Comparison of ENCODE assay signal across 1 cellular context in genomic region chr10:67603701-67604100, GRCh38.
TF ChIP-seq lines count a peak whose summit lies in the region.

No MANE protein-coding gene starts in this region.

TF ChIP-seq in H1, 55 proteins besides CTCF, POLR2A, EP300 and RAD21 (continued from another document):
- TF ChIP-seq JUN (IDR thresholded peaks at IDR 0.05; ENCODE audit: low read depth, low read length) (no peak), NANOG (IDR thresholded peaks at IDR 0.05; ENCODE audit: insufficient read depth, low read depth, low read length, poor library complexity, severe bottlenecking) (no peak), POLR2AphosphoS5 (IDR thresholded peaks at IDR 0.05; ENCODE audit: low read depth, low read length) (no peak)
TF ChIP-seq in H1: peak in this region for 0.
